ENCODE assay signal across 8 cellular contexts in genomic region chr10:19815478-19816419, GRCh38. TPM values are rescaled to one million over a fixed set of nuclear protein-coding genes. Genes with fewer than 3 reads are reported as not detected.
DNase-seq lines count a peak whose midpoint lies in the region; FAIRE-seq and TF ChIP-seq lines count a peak whose summit lies in the region.

No MANE protein-coding gene starts in this region.

- H3K79me2 ChIP-seq in ACC112 (ENCODE audit: control insufficient read depth, insufficient read depth, low read length, unreplicated experiment) = no peaks in the 10 kb centered on the region

- FAIRE-seq in HTR-8/SVneo (lab: Jason Lieb, UNC) = no peak

- no peak for TF ChIP-seq POLR2A in esophagus muscularis mucosa (IDR thresholded peaks at IDR 0.05; ENCODE audit: low read depth)

- no peaks in the 10 kb centered on the region for H3K9me3 ChIP-seq in HEK293 (ENCODE audit: control insufficient read depth, insufficient read depth, low read depth, low read length)
- no peaks in the 10 kb centered on the region; the same call in 1 of the 2 replicates for H3K9me3 ChIP-seq in SK-N-MC (ENCODE audit: low read depth, low read length)
- H3K9me3 ChIP-seq in esophagus muscularis mucosa = no peaks in the 10 kb centered on the region

- TF ChIP-seq CTCF in HEK293 (tag by site-specific recombination; IDR thresholded peaks at IDR 0.05) = no peak
- no peak for TF ChIP-seq CTCF in esophagus muscularis mucosa (IDR thresholded peaks at IDR 0.05)
- no peak for TF ChIP-seq CTCF in type B pancreatic cell (conservative IDR thresholded peaks at IDR 0.05)

- H3K4me1 Mint-ChIP-seq in type B pancreatic cell (ENCODE audit: unreplicated experiment) = peaks cover 16% of the 10 kb centered on the region

- peaks cover 54% of the 10 kb centered on the region for H3K27me3 ChIP-seq in ACC112 (ENCODE audit: insufficient read depth, low read length)
- peaks cover 0 to 4% (median 0%) of the 10 kb centered on the region in 4 donors for H3K27me3 ChIP-seq in esophagus muscularis mucosa

- H3K4me3 ChIP-seq in ACC112 (ENCODE audit: low read depth, low read length) = peak overlapping the region; percentile 87
- peak overlapping the region; percentile 67 for H3K4me3 ChIP-seq in HEK293 (ENCODE audit: low read depth, low read length)
- H3K4me3 ChIP-seq in SK-N-MC = peak overlapping the region; percentile 87
- H3K4me3 ChIP-seq in esophagus muscularis mucosa = peak overlapping the region; percentile 65 to 92 (median 87)

- peak overlapping the region; percentile 79 for H3K9ac ChIP-seq in SK-N-MC (ENCODE audit: insufficient read length)

- WGBS in esophagus muscularis mucosa = 2% methylated on average over 41 of the region's 79 CpGs

- H3K36me3 ChIP-seq in ACC112 (ENCODE audit: insufficient read depth, low read length) (no peaks in the 10 kb centered on the region), HEK293 (ENCODE audit: control insufficient read depth in 2 of 2, insufficient read depth in 1 of 2, low read length in 2 of 2) (no peaks in the 10 kb centered on the region; a peak in 1 of 3 replicates), SK-N-MC (ENCODE audit: insufficient read depth, low read length) (peaks cover 5% of the 10 kb centered on the region), esophagus muscularis mucosa (no peaks in the 10 kb centered on the region)

- H3K27ac Mint-ChIP-seq in type B pancreatic cell = peak overlapping the region; percentile 96

- TF ChIP-seq EP300 in esophagus muscularis mucosa (IDR thresholded peaks at IDR 0.05) = no peak

- H3K27me3 Mint-ChIP-seq in type B pancreatic cell = no peaks in the 10 kb centered on the region

- peak overlapping the region; percentile 93 for H3K4me3 Mint-ChIP-seq in type B pancreatic cell

- peaks cover 7% of the 10 kb centered on the region for H3K36me3 Mint-ChIP-seq in type B pancreatic cell

- H2AFZ ChIP-seq in ACC112 (ENCODE audit: low read length, unreplicated experiment) = peak overlapping the region; percentile 45

- H3K9me3 Mint-ChIP-seq in type B pancreatic cell = no peaks in the 10 kb centered on the region

- DNase-seq in SK-N-MC (ENCODE audit: low read depth, low spot score) (no peak), esophagus muscularis mucosa (ENCODE audit: extremely low spot score) (peak; percentile 96), mucosa of gallbladder (ENCODE audit: low spot score) (peak; percentile 79), type B pancreatic cell (ENCODE audit: extremely low spot score, unreplicated experiment) (peak; percentile 83), HTR-8/SVneo (ENCODE audit: insufficient read length, low spot score) (no peak), NCI-H1436 treated with DMSO at 0.1 percent for 48 hours (lab: John Stamatoyannopoulos, UW) (no peak)

- intact Hi-C loops in esophagus muscularis mucosa (cut with DNase I) = loop anchor here (5.0 to 10.0 kb wide), 4 partner anchors 107 to 1039 kb away; no protein-coding TSS in a partner anchor

- CTCF ChIA-PET in HEK293 (lab: Yijun Ruan, JAX) = interaction anchor here (0.5 to 1.4 kb wide), 5 partner anchors 11 to 1483 kb away, joined by 3 to 5 read pairs (median 3); no protein-coding TSS in a partner anchor

- H3K4me1 ChIP-seq in ACC112 (ENCODE audit: control insufficient read depth, insufficient read depth, low read length, unreplicated experiment) (peaks cover 5% of the 10 kb centered on the region), HEK293 (ENCODE audit: control insufficient read depth, insufficient read depth, low read length) (peaks cover 2% of the 10 kb centered on the region; the same call in 1 of the 2 replicates), esophagus muscularis mucosa (peaks cover 4 to 41% (median 31%) of the 10 kb centered on the region in 4 donors)

- H3K27ac ChIP-seq in ACC112 (ENCODE audit: low read depth, low read length) = no peak overlapping the region
- H3K27ac ChIP-seq in HEK293 (ENCODE audit: extremely low read depth, low read depth, low read length) = peak overlapping the region; percentile 90
- H3K27ac ChIP-seq in SK-N-MC = peak overlapping the region; percentile 87
- H3K27ac ChIP-seq in esophagus muscularis mucosa (replicated peaks in 1 of 4) = peak overlapping the region; percentile 80 to 92 (median 87)

- POLR2A ChIA-PET in HEK293 (lab: Yijun Ruan, JAX) = interaction anchor here (0.6 to 1.6 kb wide), 7 partner anchors 10 to 892 kb away, joined by 3 to 7 read pairs (median 3); no protein-coding TSS in a partner anchor

TF ChIP-seq in HEK293, 187 proteins besides CTCF, POLR2A, EP300 and RAD21 (continues in another document):
- TF ChIP-seq ZNF292 (tag by site-specific recombination; IDR thresholded peaks at IDR 0.05; ENCODE audit: borderline replicate concordance, low read depth) (no peak), KLF7 (tag by site-specific recombination; IDR thresholded peaks at IDR 0.05; ENCODE audit: borderline replicate concordance) (no peak), ZNF341 (tag by site-specific recombination; IDR thresholded peaks at IDR 0.05; ENCODE audit: low read depth) (peak; percentile 60), ZBTB20 (tag by site-specific recombination; IDR thresholded peaks at IDR 0.05) (peak; percentile 63), ZNF692 (tag by site-specific recombination; IDR thresholded peaks at IDR 0.05) (0 out of 2 replicates have a peak, but pooled peaks have one; percentile 15), ZSCAN4 (tag by site-specific recombination; IDR thresholded peaks at IDR 0.05) (0 out of 2 replicates have a peak, but pooled peaks have one; percentile 29), PATZ1 (tag by site-specific recombination; IDR thresholded peaks at IDR 0.05) (peak; percentile 43; the same call in 1 of the 2 replicates), ZBTB26 (tag by site-specific recombination; optimal IDR thresholded peaks at IDR 0.05) (peak; percentile 46), ZFHX2 (tag by site-specific recombination; conservative IDR thresholded peaks at IDR 0.05) (peak; percentile 66), SP3 (tag by site-specific recombination; IDR thresholded peaks at IDR 0.05) (peak; percentile 69), ZBTB7A (tag by site-specific recombination; IDR thresholded peaks at IDR 0.05; ENCODE audit: low read depth) (0 out of 2 replicates have a peak, but pooled peaks have one; percentile 63), ZNF404 (tag by site-specific recombination; IDR thresholded peaks at IDR 0.05) (no peak), ZIC2 (tag by site-specific recombination; IDR thresholded peaks at IDR 0.05) (peak; percentile 77)

RNA-seq across cellular contexts. Expression of gene PLXDC2, which starts 0.5 kb away (rescaled TPM):
- total RNA-seq in esophagus muscularis mucosa (10 to 100 TPM; 28.7 to 54.2 (median 42.4) TPM), mucosa of gallbladder (92.0 TPM), type B pancreatic cell (ENCODE audit: low replicate concordance) (79.2 and 83.4 TPM in 2 replicates)

Comparison
In these comparisons a context has a peak if more than half of its experiments do, and no peak if none do; other contexts are left out.
1. DNase-seq: peak in esophagus muscularis mucosa (single experiment), mucosa of gallbladder (single experiment) and type B pancreatic cell (single experiment); none in SK-N-MC (single experiment), HTR-8/SVneo (single experiment) and NCI-H1436 treated with DMSO at 0.1 percent for 48 hours (single experiment).
2. Peak in every context shown above with its lines, with median percentiles within 50 percentile points of each other: H3K4me3 ChIP-seq.